8 cellular contexts compared by ENCODE assay signal in the genomic region with DNA sequence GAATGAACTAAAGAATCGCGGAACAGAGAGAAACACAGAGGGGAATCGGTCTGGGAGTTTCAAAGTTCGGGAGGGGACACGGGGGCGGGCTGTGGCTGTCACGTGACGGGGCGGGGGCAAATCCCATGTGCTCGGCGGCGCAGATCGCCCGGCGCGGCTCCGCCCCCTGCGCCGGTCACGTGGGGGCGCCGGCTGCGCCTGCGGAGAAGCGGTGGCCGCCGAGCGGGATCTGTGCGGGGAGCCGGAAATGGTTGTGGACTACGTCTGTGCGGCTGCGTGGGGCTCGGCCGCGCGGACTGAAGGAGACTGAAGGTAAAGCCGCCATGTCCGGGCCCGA. TPM values are rescaled to one million over a fixed set of nuclear protein-coding genes. Genes with fewer than 3 reads are reported as not detected.
DNase-seq lines count a peak whose midpoint lies in the region; ATAC-seq and TF ChIP-seq lines count a peak whose summit lies in the region.

A gene with protein sequence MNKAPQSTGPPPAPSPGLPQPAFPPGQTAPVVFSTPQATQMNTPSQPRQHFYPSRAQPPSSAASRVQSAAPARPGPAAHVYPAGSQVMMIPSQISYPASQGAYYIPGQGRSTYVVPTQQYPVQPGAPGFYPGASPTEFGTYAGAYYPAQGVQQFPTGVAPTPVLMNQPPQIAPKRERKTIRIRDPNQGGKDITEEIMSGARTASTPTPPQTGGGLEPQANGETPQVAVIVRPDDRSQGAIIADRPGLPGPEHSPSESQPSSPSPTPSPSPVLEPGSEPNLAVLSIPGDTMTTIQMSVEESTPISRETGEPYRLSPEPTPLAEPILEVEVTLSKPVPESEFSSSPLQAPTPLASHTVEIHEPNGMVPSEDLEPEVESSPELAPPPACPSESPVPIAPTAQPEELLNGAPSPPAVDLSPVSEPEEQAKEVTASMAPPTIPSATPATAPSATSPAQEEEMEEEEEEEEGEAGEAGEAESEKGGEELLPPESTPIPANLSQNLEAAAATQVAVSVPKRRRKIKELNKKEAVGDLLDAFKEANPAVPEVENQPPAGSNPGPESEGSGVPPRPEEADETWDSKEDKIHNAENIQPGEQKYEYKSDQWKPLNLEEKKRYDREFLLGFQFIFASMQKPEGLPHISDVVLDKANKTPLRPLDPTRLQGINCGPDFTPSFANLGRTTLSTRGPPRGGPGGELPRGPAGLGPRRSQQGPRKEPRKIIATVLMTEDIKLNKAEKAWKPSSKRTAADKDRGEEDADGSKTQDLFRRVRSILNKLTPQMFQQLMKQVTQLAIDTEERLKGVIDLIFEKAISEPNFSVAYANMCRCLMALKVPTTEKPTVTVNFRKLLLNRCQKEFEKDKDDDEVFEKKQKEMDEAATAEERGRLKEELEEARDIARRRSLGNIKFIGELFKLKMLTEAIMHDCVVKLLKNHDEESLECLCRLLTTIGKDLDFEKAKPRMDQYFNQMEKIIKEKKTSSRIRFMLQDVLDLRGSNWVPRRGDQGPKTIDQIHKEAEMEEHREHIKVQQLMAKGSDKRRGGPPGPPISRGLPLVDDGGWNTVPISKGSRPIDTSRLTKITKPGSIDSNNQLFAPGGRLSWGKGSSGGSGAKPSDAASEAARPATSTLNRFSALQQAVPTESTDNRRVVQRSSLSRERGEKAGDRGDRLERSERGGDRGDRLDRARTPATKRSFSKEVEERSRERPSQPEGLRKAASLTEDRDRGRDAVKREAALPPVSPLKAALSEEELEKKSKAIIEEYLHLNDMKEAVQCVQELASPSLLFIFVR (N-terminal part only) (plus strand): TSS at position 244 of the 337 bp plus-strand sequence. CDS start 1,191 bp downstream, outside the sequence.

- H3K9ac ChIP-seq in OCI-LY3 (ENCODE audit: low read length): peak within 1 kb of the TSS; percentile 96

- peaks cover 48% of the 10 kb centered on the region for H3K79me2 ChIP-seq in OCI-LY3 (ENCODE audit: low read length)

- DNase-seq in D341Med (ENCODE audit: low spot score): peak; percentile 99
- DNase-seq in HuH-7.5 (ENCODE audit: low spot score): peak; percentile 89
- DNase-seq in activated T-cell treated with anti-CD3 and anti-CD28 coated beads for 1 hour (ENCODE audit: low read depth): peak; percentile 91
- DNase-seq in epidermal melanocyte (ENCODE audit: insufficient read length, low spot score): peak; percentile 91
- peak; percentile 84 to 88 for DNase-seq in stimulated activated CD8-positive, alpha-beta memory T cell treated with anti-CD3 and anti-CD28 coated beads, Interleukin-4, amount 100 ng/mL, for 1 hour (ENCODE audit: low read depth in 2 of 2, low spot score in 1 of 2)

- peak within 1 kb of the TSS; percentile 72; the same call in 1 of the 2 replicates for H2AFZ ChIP-seq in OCI-LY3 (ENCODE audit: low read depth, low read length)

- H3K27me3 ChIP-seq in OCI-LY3 (ENCODE audit: low read depth, low read length) (no peaks in the 10 kb centered on the region), mononuclear cell (ENCODE audit: insufficient read depth, low read length) (no peaks in the 10 kb centered on the region)

- peaks cover 19% of the 10 kb centered on the region for H3K4me1 ChIP-seq in OCI-LY3 (ENCODE audit: low read length)
- H3K4me1 ChIP-seq in mononuclear cell (ENCODE audit: insufficient read depth, low read length): peaks cover 40% of the 10 kb centered on the region

- H4K20me1 ChIP-seq in OCI-LY3 (ENCODE audit: insufficient read depth, low read length): peaks cover 41% of the 10 kb centered on the region

- peak; percentile 77 for ATAC-seq in GM21526 (IDR thresholded peaks at IDR 0.05; ENCODE audit: low FRiP score, unreplicated experiment)

- H3K36me3 ChIP-seq in OCI-LY3 (replicated peaks; ENCODE audit: low read depth, low read length): peaks cover 37% of the 10 kb centered on the region

- peak within 1 kb of the TSS; percentile 69 for H3K27ac ChIP-seq in OCI-LY3 (ENCODE audit: low read length)

- H3K9me3 ChIP-seq in OCI-LY3 (ENCODE audit: insufficient read depth, low read length) (no peaks in the 10 kb centered on the region), mononuclear cell (ENCODE audit: low read depth, low read length) (no peaks in the 10 kb centered on the region)

- no peak for TF ChIP-seq CTCF in OCI-LY3 (IDR thresholded peaks at IDR 0.05; ENCODE audit: low read depth, low read length)

- H3K4me2 ChIP-seq in OCI-LY3 (ENCODE audit: low read length): peak within 1 kb of the TSS; percentile 88

- H3K4me3 ChIP-seq in OCI-LY3 (ENCODE audit: low read length) (peak within 1 kb of the TSS; percentile 98), mononuclear cell (ENCODE audit: low read length) (peak within 1 kb of the TSS; percentile 61)

RNA-seq across cellular contexts. Expression of the gene that starts here (rescaled TPM):
- total RNA-seq in mononuclear cell: 114 TPM

Comparison
In these comparisons a context has a peak if more than half of its experiments do, and no peak if none do; other contexts are left out.
1. Peak in every context shown above with its lines: DNase-seq, ATAC-seq, H3K4me3 ChIP-seq and H3K27ac ChIP-seq.